Comparison of ENCODE assay signal across 8 cellular contexts in genomic region chr10:122954731-122955050, GRCh38. TPM values are rescaled to one million over a fixed set of nuclear protein-coding genes. Genes with fewer than 3 reads are reported as not detected.
A peak's percentile ranks its signal among the peaks of the same experiment; 100 is the strongest.
DNase-seq lines count a peak whose midpoint lies in the region; FAIRE-seq and TF ChIP-seq lines count a peak whose summit lies in the region.

No MANE protein-coding gene starts in this region.

- no peak overlapping the region for H3K27ac Mint-ChIP-seq in nephron

- H3K36me3 Mint-ChIP-seq in nephron (ENCODE audit: low read depth): peaks cover 13% of the 10 kb centered on the region

- peak overlapping the region; percentile 29 for H3K27ac ChIP-seq in cingulate gyrus (ENCODE audit: low read depth, low read length)

- no peaks in the 10 kb centered on the region for H3K36me3 ChIP-seq in BJ (ENCODE audit: control insufficient read depth, insufficient read depth, low read length)

- TF ChIP-seq POLR2A in H54 (IDR thresholded peaks at IDR 0.05; ENCODE audit: low read depth, low read length): no peak

- H3K27me3 Mint-ChIP-seq in nephron (ENCODE audit: low read depth): peaks cover 17% of the 10 kb centered on the region

- H3K9me3 Mint-ChIP-seq in nephron: peaks cover 10% of the 10 kb centered on the region

- POLR2A ChIA-PET in BJ (lab: Charles Lee): no interaction called here

- no peaks in the 10 kb centered on the region for H3K27me3 ChIP-seq in BJ (ENCODE audit: control insufficient read depth, insufficient read depth, low read length)

- TF ChIP-seq CTCF in BJ (IDR thresholded peaks at IDR 0.05; ENCODE audit: insufficient read depth, low read depth, low read length) (no peak), LNCaP clone FGC (IDR thresholded peaks at IDR 0.05; ENCODE audit: control insufficient read depth, extremely low read depth, insufficient read depth) (no peak), nephron (IDR thresholded peaks at IDR 0.05; ENCODE audit: unreplicated experiment in 3 of 3) (no peak)

- H3K4me1 Mint-ChIP-seq in nephron: peaks cover 22% of the 10 kb centered on the region

- DNase-seq in BJ (ENCODE audit: low read depth) (no peak), LNCaP clone FGC (ENCODE audit: low read depth) (no peak), COLO829 (ENCODE audit: low spot score) (no peak), GM19239 (ENCODE audit: insufficient read length, low spot score) (no peak), GM19238 (ENCODE audit: insufficient read length, low spot score) (no peak), H54 (ENCODE audit: insufficient read length, low spot score) (no peak)

- H3K4me3 ChIP-seq in BJ (ENCODE audit: low read depth, low read length) (peak overlapping the region; percentile 76), LNCaP clone FGC (ENCODE audit: low read depth, low read length) (peak overlapping the region; percentile 84)

- CTCF ChIA-PET in BJ (lab: Yijun Ruan, JAX): interaction anchor here (1.5 to 1.6 kb wide), 3 partner anchors 11 to 26 kb away, joined by 3 to 5 read pairs (median 4); partner anchors contain the start of gene PSTK

- peak overlapping the region; percentile 88 to 97 (median 93) for H3K4me3 Mint-ChIP-seq in nephron

- FAIRE-seq in GM19239 (lab: Jason Lieb, UNC): no peak
- no peak for FAIRE-seq in H54 (lab: Jason Lieb, UNC)

RNA-seq across cellular contexts. Expression of gene C10orf88, which starts 0.7 kb away (rescaled TPM):
- polyA plus RNA-seq in BJ (2011; rRNA removed): 2.0 and 4.4 TPM in 2 replicates
- 2.6 and 2.9 TPM in 2 replicates for polyA minus RNA-seq in BJ (2011; rRNA and poly(A)+ RNA removed)

RNA-seq across cellular contexts. Expression of gene PSTK, which starts 25.5 kb away (rescaled TPM):
- 3.0 and 5.5 TPM in 2 replicates for polyA plus RNA-seq in BJ (2011; rRNA removed)
- polyA minus RNA-seq in BJ (2011; rRNA and poly(A)+ RNA removed): 0.62 and 1.0 TPM in 2 replicates

RNA-seq across cellular contexts. Expression of gene FAM24A, which starts 44.3 kb away (rescaled TPM):
- not detected in 2 replicates for polyA plus RNA-seq in BJ (2011; rRNA removed)
- polyA minus RNA-seq in BJ (2011; rRNA and poly(A)+ RNA removed): not detected in 2 replicates

RNA-seq across cellular contexts. Expression of gene IKZF5, which starts 53.9 kb away (rescaled TPM):
- 4.9 and 6.6 TPM in 2 replicates for polyA plus RNA-seq in BJ (2011; rRNA removed)
- 3.5 and 4.8 TPM in 2 replicates for polyA minus RNA-seq in BJ (2011; rRNA and poly(A)+ RNA removed)

RNA-seq across cellular contexts. Expression of gene ACADSB, which starts 54.1 kb away (rescaled TPM):
- 5.2 and 9.3 TPM in 2 replicates for polyA plus RNA-seq in BJ (2011; rRNA removed)
- polyA minus RNA-seq in BJ (2011; rRNA and poly(A)+ RNA removed): 2.1 and 3.6 TPM in 2 replicates
